1 cellular context compared by ENCODE assay signal in genomic region chrX:46837543-46838481, GRCh38.
TF ChIP-seq lines count a peak whose summit lies in the region.

No MANE protein-coding gene starts in this region.

TF ChIP-seq in neural cell, 6 proteins besides CTCF, POLR2A, EP300 and RAD21 (continued from another document):
- no peak for TF ChIP-seq REST (IDR thresholded peaks at IDR 0.05; ENCODE audit: borderline replicate concordance)
TF ChIP-seq in neural cell: peak in this region for 0.
